In the genomic region with DNA sequence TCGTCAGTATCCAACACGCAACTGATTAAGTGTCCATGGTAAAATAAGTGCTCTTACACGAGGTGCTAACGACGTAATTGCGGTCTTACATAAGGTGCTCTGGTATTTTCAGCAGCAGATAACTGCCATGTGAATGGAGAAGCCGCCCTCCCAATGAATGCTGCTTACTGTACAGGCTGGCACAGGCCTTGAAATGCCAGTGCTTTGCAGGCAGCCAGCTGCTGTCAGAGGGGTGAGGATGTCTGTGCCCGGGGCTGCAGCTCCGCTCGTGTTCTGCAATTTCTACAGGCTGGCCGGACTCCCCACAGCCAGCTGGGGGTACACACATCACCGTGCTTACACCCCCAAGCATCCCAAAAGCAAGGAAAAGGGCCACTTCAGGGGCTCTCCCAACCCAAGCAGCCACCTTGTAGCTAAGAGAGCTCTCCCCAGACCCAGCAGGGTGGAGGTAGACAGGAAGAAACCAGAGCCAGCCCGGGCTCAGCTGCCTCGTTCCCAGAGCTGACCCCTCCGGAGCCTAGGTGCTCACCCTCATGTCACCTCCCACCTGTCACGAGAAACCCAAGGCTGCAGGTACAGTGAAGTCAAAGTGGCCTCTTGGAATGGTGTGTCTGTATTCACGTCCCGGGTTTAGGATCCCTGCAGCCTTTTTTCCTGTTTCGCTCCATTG, we compare ENCODE assay signal across 29 cellular contexts. TPM values are rescaled to one million over a fixed set of nuclear protein-coding genes. Genes with fewer than 3 reads are reported as not detected.
A peak's percentile ranks its signal among the peaks of the same experiment; 100 is the strongest.
DNase-seq lines count a peak whose midpoint lies in the region; ATAC-seq, FAIRE-seq and TF ChIP-seq lines count a peak whose summit lies in the region.
"Had no signal": no experiment of that assay in that cellular context is flagged by ENCODE, and none has a peak within 500 bp of the region (broad histone marks: within the 10 kb centered on the region; RNA-seq: fewer than 3 reads in every experiment).

No MANE protein-coding gene starts in this region.

- peaks cover 6% of the 10 kb centered on the region for H3K27me3 Mint-ChIP-seq in activated CD4-positive, alpha-beta T cell treated with anti-CD3 and anti-CD28 coated beads for 36 hours
- H3K27me3 Mint-ChIP-seq in activated T-helper 17 cell treated with anti-CD3 and anti-CD28 coated beads, Interleukin-2, amount 50 U/mL, for 72 hours = peaks cover 7% of the 10 kb centered on the region
- peaks cover 6% of the 10 kb centered on the region for H3K27me3 Mint-ChIP-seq in nephron (ENCODE audit: low read depth)

- H3K27ac ChIP-seq in tibial nerve = no peak overlapping the region
- H3K27ac ChIP-seq: esophagus muscularis mucosa, uterus, VCaP had no signal

- no peaks in the 10 kb centered on the region for H3K36me3 Mint-ChIP-seq in activated CD4-positive, alpha-beta T cell treated with anti-CD3 and anti-CD28 coated beads for 36 hours (ENCODE audit: low read depth)
- H3K36me3 Mint-ChIP-seq in activated T-helper 17 cell treated with anti-CD3 and anti-CD28 coated beads, Interleukin-2, amount 50 U/mL, for 72 hours (ENCODE audit: low read depth) = no peaks in the 10 kb centered on the region
- H3K36me3 Mint-ChIP-seq in nephron (ENCODE audit: low read depth) = no peaks in the 10 kb centered on the region
- H3K36me3 Mint-ChIP-seq: IgD-negative memory B cell had no signal

- FAIRE-seq in HTR-8/SVneo (lab: Jason Lieb, UNC) = peak; percentile 31
- FAIRE-seq: A204.1, frontal cortex had no signal

- no peaks in the 10 kb centered on the region for H3K36me3 ChIP-seq in tibial nerve
- H3K36me3 ChIP-seq: esophagus muscularis mucosa, uterus had no signal

- ATAC-seq in activated CD4-positive, alpha-beta T cell treated with anti-CD3 and anti-CD28 coated beads for 36 hours = peak; percentile 49
- ATAC-seq in activated T-helper 17 cell treated with anti-CD3 and anti-CD28 coated beads, Interleukin-2, amount 50 U/mL, for 72 hours (replicated peaks) = peak; percentile 39
- no peak for ATAC-seq in HG03045 (IDR thresholded peaks at IDR 0.05; ENCODE audit: unreplicated experiment)

- WGBS in tibial nerve, 2 donors = 75 to 83% methylated on average over 19 of the region's 19 CpGs

- CTCF ChIA-PET in activated CD4-positive, alpha-beta T cell treated with anti-CD3 and anti-CD28 coated beads for 36 hours (lab: Charles Lee) = no interaction called here

- H3K9me3 Mint-ChIP-seq in activated CD4-positive, alpha-beta T cell treated with anti-CD3 and anti-CD28 coated beads for 36 hours (ENCODE audit: low read depth) = no peaks in the 10 kb centered on the region
- no peaks in the 10 kb centered on the region for H3K9me3 Mint-ChIP-seq in activated T-helper 17 cell treated with anti-CD3 and anti-CD28 coated beads, Interleukin-2, amount 50 U/mL, for 72 hours
- H3K9me3 Mint-ChIP-seq in nephron = no peaks in the 10 kb centered on the region
- H3K9me3 Mint-ChIP-seq: CD4-positive, alpha-beta memory T cell; IgD-negative memory B cell; neural crest cell had no signal

- no peak overlapping the region for H3K4me3 ChIP-seq in tibial nerve
- H3K4me3 ChIP-seq: esophagus muscularis mucosa, uterus had no signal

- H3K4me1 Mint-ChIP-seq in activated CD4-positive, alpha-beta T cell treated with anti-CD3 and anti-CD28 coated beads for 36 hours = peaks cover 3% of the 10 kb centered on the region
- H3K4me1 Mint-ChIP-seq in activated T-helper 17 cell treated with anti-CD3 and anti-CD28 coated beads, Interleukin-2, amount 50 U/mL, for 72 hours = peaks cover 5% of the 10 kb centered on the region
- peaks cover 51% of the 10 kb centered on the region for H3K4me1 Mint-ChIP-seq in nephron

- peaks cover 0 to 12% of the 10 kb centered on the region in 2 donors for H3K27me3 ChIP-seq in tibial nerve
- H3K27me3 ChIP-seq: uterus had no signal

- TF ChIP-seq CTCF in nephron (IDR thresholded peaks at IDR 0.05; ENCODE audit: unreplicated experiment in 3 of 3) = no peak
- no peak for TF ChIP-seq CTCF in tibial nerve (IDR thresholded peaks at IDR 0.05)

- POLR2A ChIA-PET in activated CD4-positive, alpha-beta T cell treated with anti-CD3 and anti-CD28 coated beads for 36 hours (lab: Charles Lee) = no interaction called here

- H3K4me1 ChIP-seq in tibial nerve = peaks cover 0 to 16% (median under 1%) of the 10 kb centered on the region in 4 donors
- H3K4me1 ChIP-seq: uterus had no signal

- intact Hi-C loops in activated CD4-positive, alpha-beta T cell treated with anti-CD3 and anti-CD28 coated beads for 36 hours (cut with DNase I, micrococcal nuclease) = loop anchor here in 1 of 2 experiments (10.0 kb wide), 1 partner anchor 325 kb away; no protein-coding TSS in a partner anchor

- TF ChIP-seq EP300 in tibial nerve (IDR thresholded peaks at IDR 0.05) = no peak

- no peak for DNase-seq in activated CD4-positive, alpha-beta T cell treated with anti-CD3 and anti-CD28 coated beads for 36 hours
- DNase-seq in activated CD4-positive, alpha-beta T cell treated with anti-CD3 and anti-CD28 coated beads for 48 hours = no peak
- DNase-seq in HTR-8/SVneo (ENCODE audit: insufficient read length, low spot score) = no peak
- DNase-seq in tibial nerve (ENCODE audit: low spot score in 2 of 2) = no peak
- no peak for DNase-seq in NOMO-1 treated with dmso at 0.1 percent for 144 hours (lab: John Stamatoyannopoulos, UW; ENCODE audit: unreplicated experiment)
- DNase-seq: activated CD4-positive, alpha-beta T cell treated with anti-CD3 and anti-CD28 coated beads, Interleukin-2, amount 50 U/mL, for 1 hour; activated CD8-positive, alpha-beta memory T cell treated with anti-CD3 and anti-CD28 coated beads, Interleukin-2, amount 50 U/mL, for 4 hours; activated naive CD8-positive, alpha-beta T cell treated with anti-CD3 and anti-CD28 coated beads, Interleukin-2, amount 10 ng/mL, durations not matched to agents 7 days and 5 days; AML-193; CD4-positive, alpha-beta memory T cell; effector CD4-positive, alpha-beta T cell; GDM1; hypothalamus; NCI-H1105 treated with DMSO at 0.1 percent for 48 hours; NCI-H2107; NCI-H526; SK-N-SH; uterus had no signal

- no peak for TF ChIP-seq POLR2A in tibial nerve (IDR thresholded peaks at IDR 0.05)

- H3K4me3 Mint-ChIP-seq in activated CD4-positive, alpha-beta T cell treated with anti-CD3 and anti-CD28 coated beads for 36 hours = no peak overlapping the region
- no peak overlapping the region for H3K4me3 Mint-ChIP-seq in activated T-helper 17 cell treated with anti-CD3 and anti-CD28 coated beads, Interleukin-2, amount 50 U/mL, for 72 hours
- no peak overlapping the region for H3K4me3 Mint-ChIP-seq in nephron
- H3K4me3 Mint-ChIP-seq: activated naive CD8-positive, alpha-beta T cell treated with anti-CD3 and anti-CD28 coated beads, Interleukin-2, amount 10 ng/mL, durations not matched to agents 7 days and 5 days; CD4-positive, alpha-beta memory T cell; IgD-negative memory B cell; neural crest cell had no signal

- H3K27ac Mint-ChIP-seq in activated CD4-positive, alpha-beta T cell treated with anti-CD3 and anti-CD28 coated beads for 36 hours = no peak overlapping the region
- no peak overlapping the region for H3K27ac Mint-ChIP-seq in activated T-helper 17 cell treated with anti-CD3 and anti-CD28 coated beads, Interleukin-2, amount 50 U/mL, for 72 hours
- peak overlapping the region; percentile 12 to 73 (median 13) for H3K27ac Mint-ChIP-seq in nephron
- H3K27ac Mint-ChIP-seq: activated T-helper 2 cell treated with anti-CD3 and anti-CD28 coated beads, Interferon-gamma antibody, Interleukin-2, Interleukin-4, amounts not matched to agents 10 μg/mL and 5 μg/mL and 100 μg/mL, durations not matched to agents 14 hours and 24 hours and 36 hours; IgD-negative memory B cell; progenitor cell of endocrine pancreas had no signal

- H3K9me3 ChIP-seq in tibial nerve = no peaks in the 10 kb centered on the region
- H3K9me3 ChIP-seq: esophagus muscularis mucosa, SK-N-SH, uterus had no signal

RNA-seq across cellular contexts. Expression of gene RPH3AL, which starts 27.1 kb away (rescaled TPM):
- 1 to 10 TPM; 1.4 to 2.0 TPM for total RNA-seq in activated CD4-positive, alpha-beta T cell treated with anti-CD3 and anti-CD28 coated beads for 36 hours
- total RNA-seq in activated T-helper 17 cell treated with anti-CD3 and anti-CD28 coated beads, Interleukin-2, amount 50 U/mL, for 72 hours = 1 to 10 TPM; 1.9 to 2.5 TPM
- 10 to 100 TPM in 3 of 4 donors, 1 to 10 TPM in 1; 9.6 to 62.4 (median 41.9) TPM for total RNA-seq in tibial nerve

Comparison
In these comparisons a context has a peak if more than half of its experiments do, and no peak if none do; other contexts are left out.
1. H3K27ac Mint-ChIP-seq: peak in nephron (3 of 3); none in activated CD4-positive, alpha-beta T cell treated with anti-CD3 and anti-CD28 coated beads for 36 hours (single experiment) and activated T-helper 17 cell treated with anti-CD3 and anti-CD28 coated beads, Interleukin-2, amount 50 U/mL, for 72 hours (single experiment).